Comparison of ENCODE assay signal across 9 cellular contexts in genomic region chr3:53350652-53351051, GRCh38.
DNase-seq lines count a peak whose midpoint lies in the region; ATAC-seq and TF ChIP-seq lines count a peak whose summit lies in the region.
"Had no signal": no experiment of that assay in that cellular context is flagged by ENCODE, and none has a peak within 500 bp of the region (broad histone marks: within the 10 kb centered on the region; RNA-seq: fewer than 3 reads in every experiment).

No MANE protein-coding gene starts in this region.

- peaks cover 18% of the 10 kb centered on the region for H3K4me1 ChIP-seq in adipocyte (ENCODE audit: control insufficient read depth, insufficient read depth, low read length)

- H3K4me1 Mint-ChIP-seq in nephron progenitor cell = peaks cover 28% of the 10 kb centered on the region

- H3K27me3 ChIP-seq in GM06990 (replicated peaks; ENCODE audit: control insufficient read depth, insufficient read depth, low read length) = no peaks in the 10 kb centered on the region
- H3K27me3 ChIP-seq in adipocyte (replicated peaks; ENCODE audit: control insufficient read depth, insufficient read depth, low read length) = no peaks in the 10 kb centered on the region

- no peak for ATAC-seq in GM19324 (IDR thresholded peaks at IDR 0.05; ENCODE audit: low FRiP score, unreplicated experiment)

- H3K36me3 ChIP-seq in GM06990 (ENCODE audit: control insufficient read depth, insufficient read depth, low read length) (no peaks in the 10 kb centered on the region), adipocyte (ENCODE audit: control insufficient read depth, insufficient read depth, low read length, severe bottlenecking) (no peaks in the 10 kb centered on the region)

- H3K9me3 ChIP-seq in adipocyte (ENCODE audit: control insufficient read depth, low read length) = no peaks in the 10 kb centered on the region

- TF ChIP-seq CTCF in GM06990 (IDR thresholded peaks at IDR 0.05; ENCODE audit: insufficient read depth, low read length, poor library complexity, severe bottlenecking) (peak; percentile 37), LNCaP clone FGC (IDR thresholded peaks at IDR 0.05; ENCODE audit: control insufficient read depth, extremely low read depth, insufficient read depth) (peak; percentile 64), nephron progenitor cell (IDR thresholded peaks at IDR 0.05) (peak; percentile 16)

- H3K9ac ChIP-seq in adipocyte (ENCODE audit: low read length) = no peak overlapping the region

- H3K9me3 Mint-ChIP-seq in nephron progenitor cell = no peaks in the 10 kb centered on the region

- no peak overlapping the region for H3K4me3 ChIP-seq in GM06990 (replicated peaks; ENCODE audit: low read depth, low read length)
- no peak overlapping the region for H3K4me3 ChIP-seq in LNCaP clone FGC (ENCODE audit: low read depth, low read length)
- H3K4me3 ChIP-seq in adipocyte (ENCODE audit: low read length) = no peak overlapping the region

- no peaks in the 10 kb centered on the region for H3K27me3 Mint-ChIP-seq in nephron progenitor cell (ENCODE audit: low read depth, poor library complexity)

- H3K27ac Mint-ChIP-seq in nephron progenitor cell = peak overlapping the region; percentile 94

- no peak overlapping the region for H3K4me3 Mint-ChIP-seq in nephron progenitor cell

- H3K36me3 Mint-ChIP-seq in nephron progenitor cell (ENCODE audit: low read depth) = no peaks in the 10 kb centered on the region

- no peak for DNase-seq in GM06990 (ENCODE audit: extremely low read depth, insufficient read length)
- peak; percentile 77 for DNase-seq in LNCaP clone FGC (ENCODE audit: low read depth)
- peak; percentile 42 for DNase-seq in adipocyte (ENCODE audit: low read depth)
- DNase-seq in nephron progenitor cell = no peak
- DNase-seq in stimulated activated naive CD4-positive, alpha-beta T cell treated with Interleukin-2 at 50 U/mL for 16 hours (lab: John Stamatoyannopoulos, UW) = no peak
- no peak for DNase-seq in NCI-H345 (lab: John Stamatoyannopoulos, UW)
- no peak for DNase-seq in NCI-H1105 treated with DMSO at 0.1 percent for 48 hours (lab: John Stamatoyannopoulos, UW)
- DNase-seq: stimulated activated CD4-positive, alpha-beta T cell treated with anti-CD3 and anti-CD28 coated beads, Interleukin-2, amount 100 ng/mL, for 48 hours had no signal

Comparison
In these comparisons a context has a peak if more than half of its experiments do, and no peak if none do; other contexts are left out.
1. DNase-seq: peak in LNCaP clone FGC (single experiment) and adipocyte (single experiment); none in GM06990 (single experiment), nephron progenitor cell (single experiment), stimulated activated naive CD4-positive, alpha-beta T cell treated with Interleukin-2 at 50 U/mL for 16 hours (single experiment), NCI-H345 (single experiment) and NCI-H1105 treated with DMSO at 0.1 percent for 48 hours (single experiment).
2. Peak in every context shown above with its lines, with median percentiles within 50 percentile points of each other: CTCF ChIP-seq.